Comparison of ENCODE assay signal across 8 cellular contexts in the genomic region with DNA sequence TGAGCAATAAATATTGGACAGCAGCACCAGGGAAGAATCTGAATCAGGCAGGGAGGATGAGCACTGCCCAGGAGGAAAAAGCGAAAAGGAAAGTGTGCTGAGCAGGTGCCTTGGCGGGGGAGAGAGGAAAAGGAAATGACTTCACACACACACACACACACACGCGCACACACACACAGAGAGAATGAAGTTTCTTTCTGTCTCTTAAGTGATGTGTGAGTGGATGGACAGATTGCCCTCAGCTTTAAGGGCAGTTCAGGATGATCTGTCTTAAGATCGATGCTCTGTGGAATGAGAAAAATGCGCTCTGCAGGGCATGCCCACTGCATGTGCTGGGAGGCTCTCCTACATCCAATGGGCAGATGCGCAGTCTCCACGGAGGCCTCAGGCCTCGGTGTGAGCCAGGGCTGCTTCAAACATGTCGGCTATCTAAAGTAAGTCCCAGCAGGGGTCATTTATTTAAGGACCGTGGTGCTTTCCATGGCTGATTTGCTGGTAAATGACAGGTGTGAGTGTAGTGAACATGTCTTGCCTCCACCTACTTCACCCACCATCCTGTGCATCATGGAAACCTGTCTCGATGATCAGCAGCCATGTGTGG. TPM values are rescaled to one million over a fixed set of nuclear protein-coding genes. Genes with fewer than 3 reads are reported as not detected.
DNase-seq lines count a peak whose midpoint lies in the region; ATAC-seq and TF ChIP-seq lines count a peak whose summit lies in the region.

No MANE protein-coding gene starts in this region.

- no peaks in the 10 kb centered on the region for H3K9me3 ChIP-seq in BLaER1
- no peaks in the 10 kb centered on the region for H3K9me3 ChIP-seq in PC-3 (ENCODE audit: low read length)
- no peaks in the 10 kb centered on the region for H3K9me3 ChIP-seq in stomach smooth muscle (ENCODE audit: control insufficient read depth in 2 of 2, low read length in 2 of 2)

- H3K4me2 ChIP-seq in BLaER1 (peak overlapping the region; percentile 99), PC-3 (ENCODE audit: low read length) (peak overlapping the region; percentile 89)

- peaks cover 21 to 43% (median 41%) of the 10 kb centered on the region in 3 donors for H3K4me1 Mint-ChIP-seq in naive B cell

- DNase-seq in PC-3: peak; percentile 53
- DNase-seq in activated T-cell treated with anti-CD3 and anti-CD28 coated beads, Interleukin-2, amount 50 U/mL, for 48 hours: peak; percentile 73 to 77
- peak; percentile 74 for DNase-seq in fibroblast of peridontal ligament (ENCODE audit: extremely low read depth)
- DNase-seq in naive B cell: peak; percentile 75

- peaks cover 29% of the 10 kb centered on the region for H3K4me1 ChIP-seq in BLaER1
- H3K4me1 ChIP-seq in PC-3 (ENCODE audit: insufficient read depth, low read length): peaks cover 30% of the 10 kb centered on the region
- H3K4me1 ChIP-seq in stomach smooth muscle (ENCODE audit: control insufficient read depth, insufficient read depth, low read length): peaks cover 17% of the 10 kb centered on the region

- POLR2A ChIA-PET in PC-3 (lab: Charles Lee; ENCODE audit: unreplicated experiment): no interaction called here

- CTCF ChIA-PET in PC-3 (lab: Charles Lee): interaction anchor here (1.2 kb wide), 1 partner anchor 19 kb away, joined by 3 read pairs; no protein-coding TSS in a partner anchor

- TF ChIP-seq CTCF in PC-3 (conservative IDR thresholded peaks at IDR 0.05; ENCODE audit: low read depth, low read length): no peak

- H3K9me2 ChIP-seq in PC-3 (replicated peaks; ENCODE audit: low read length): no peaks in the 10 kb centered on the region

- H3K27ac Mint-ChIP-seq in naive B cell: peak overlapping the region; percentile 94 to 100 (median 98)

- H3F3A ChIP-seq in PC-3 (ENCODE audit: low read length, unreplicated experiment): no peaks in the 10 kb centered on the region

- no TSS peak for BruUV-seq in PC-3 (replicated peaks; lab: Mats Ljungman, UMichigan)

- intact Hi-C loops in PC-3 (cut with micrococcal nuclease): no loop called here

- no peaks in the 10 kb centered on the region for H3K9me3 Mint-ChIP-seq in naive B cell

- ATAC-seq in GM19043 (IDR thresholded peaks at IDR 0.05; ENCODE audit: low read depth, unreplicated experiment) (peak; percentile 26), HG03521 (IDR thresholded peaks at IDR 0.05; ENCODE audit: unreplicated experiment) (peak; percentile 23), PC-3 (peak; percentile 28), naive B cell (ENCODE audit: low read depth in 2 of 2) (peak; percentile 20 to 51)

- H3K27me3 Mint-ChIP-seq in naive B cell: no peaks in the 10 kb centered on the region

- H2AFZ ChIP-seq in PC-3 (ENCODE audit: low read length): peak overlapping the region; percentile 96

- H3K27ac ChIP-seq in BLaER1 (peak overlapping the region; percentile 93), PC-3 (ENCODE audit: low read length) (peak overlapping the region; percentile 80), stomach smooth muscle (ENCODE audit: low read length) (peak overlapping the region; percentile 93)

- H3K4me3 ChIP-seq in BLaER1 (peak overlapping the region; percentile 87), PC-3 (ENCODE audit: low read length) (peak overlapping the region; percentile 70), stomach smooth muscle (ENCODE audit: low read length in 2 of 2) (peak overlapping the region; percentile 94 to 95)

- H3K36me3 ChIP-seq in BLaER1 (no peaks in the 10 kb centered on the region), PC-3 (ENCODE audit: low read depth, low read length) (no peaks in the 10 kb centered on the region), stomach smooth muscle (ENCODE audit: control insufficient read depth in 2 of 2, insufficient read depth in 2 of 2, low read length in 2 of 2) (no peaks in the 10 kb centered on the region)

- peak overlapping the region; percentile 91 for H3K9ac ChIP-seq in BLaER1
- peak overlapping the region; percentile 84 for H3K9ac ChIP-seq in PC-3 (ENCODE audit: low read length)
- H3K9ac ChIP-seq in stomach smooth muscle (ENCODE audit: low read length in 2 of 2): peak overlapping the region; percentile 93 to 96

- H4K20me1 ChIP-seq in BLaER1 (no peaks in the 10 kb centered on the region), PC-3 (ENCODE audit: low read length) (no peaks in the 10 kb centered on the region)

- peaks cover 37% of the 10 kb centered on the region for H3K79me2 ChIP-seq in PC-3 (ENCODE audit: low read length)

- peak overlapping the region; percentile 88 to 99 (median 98) for H3K4me3 Mint-ChIP-seq in naive B cell

- H3K36me3 Mint-ChIP-seq in naive B cell: no peaks in the 10 kb centered on the region

- H3K27me3 ChIP-seq in BLaER1 (no peaks in the 10 kb centered on the region), PC-3 (ENCODE audit: low read length) (no peaks in the 10 kb centered on the region), stomach smooth muscle (ENCODE audit: control insufficient read depth in 1 of 2, insufficient read depth in 2 of 2, low read length in 2 of 2) (no peaks in the 10 kb centered on the region)

RNA-seq across cellular contexts. Expression of gene ACBD5, which starts 2.5 kb away (rescaled TPM):
- 10.7 and 12.3 TPM in 2 replicates for total RNA-seq in PC-3 (2014; rRNA removed)
- polyA plus RNA-seq in naive B cell (ENCODE audit: low read depth in 6 of 6): 10 to 100 TPM in 5 of 6 donors, 1 to 10 TPM in 1; 8.1 to 16.1 (median 12.0) TPM

Comparison
In these comparisons a context has a peak if more than half of its experiments do, and no peak if none do; other contexts are left out.
1. Peak in every context shown above with its lines: DNase-seq, ATAC-seq, H3K4me3 ChIP-seq and H3K27ac ChIP-seq.